Comparison of ENCODE assay signal across 7 cellular contexts in genomic region chr17:55770220-55770870, GRCh38. TPM values are rescaled to one million over a fixed set of nuclear protein-coding genes. Genes with fewer than 3 reads are reported as not detected.
A peak's percentile ranks its signal among the peaks of the same experiment; 100 is the strongest.
DNase-seq lines count a peak whose midpoint lies in the region; ATAC-seq and TF ChIP-seq lines count a peak whose summit lies in the region.

No MANE protein-coding gene starts in this region.

- H3K4me3 ChIP-seq in WERI-Rb-1 (ENCODE audit: low read depth, low read length) (no peak overlapping the region), right cardiac atrium (ENCODE audit: low read length) (no peak overlapping the region), subcutaneous abdominal adipose tissue (ENCODE audit: low read depth in 1 of 5, low read length in 5 of 5) (no peak overlapping the region)

- 40% methylated on average over 4 of the region's 4 CpGs for WGBS in right cardiac atrium

- H3K27ac ChIP-seq in WERI-Rb-1 (no peak overlapping the region), right cardiac atrium (ENCODE audit: low read length) (no peak overlapping the region), subcutaneous abdominal adipose tissue (ENCODE audit: low read depth, low read length) (peak overlapping the region; percentile 90)

- POLR2A ChIA-PET in GM10248 (lab: Yijun Ruan, JAX), result no interaction called here

- CTCF ChIA-PET in GM10248 (lab: Yijun Ruan, JAX), result interaction anchor here (0.6 to 4.8 kb wide), 16 partner anchors 10 to 247 kb away, joined by 3 to 38 read pairs (median 4); partner anchors contain the start of gene PCTP

- intact Hi-C loops in right cardiac atrium (cut with DNase I), result loop anchor here in 3 of 4 donors (2.0 to 5.0 kb wide), 3 partner anchors 53 to 244 kb away; no protein-coding TSS in a partner anchor

- TF ChIP-seq CTCF in GM10248 (IDR thresholded peaks at IDR 0.05; ENCODE audit: control extremely low read depth, extremely low read depth, low read depth, missing control alignments) (peak; percentile 26), WERI-Rb-1 (IDR thresholded peaks at IDR 0.05; ENCODE audit: low read depth, low read length) (peak; percentile 45)

- H3K27me3 ChIP-seq in WERI-Rb-1 (ENCODE audit: insufficient read depth, low read depth, severe bottlenecking) (no peaks in the 10 kb centered on the region), right cardiac atrium (ENCODE audit: control insufficient read depth, insufficient read depth) (no peaks in the 10 kb centered on the region), subcutaneous abdominal adipose tissue (ENCODE audit: control insufficient read depth in 5 of 5, insufficient read depth in 4 of 5, low read length in 5 of 5) (no peaks in the 10 kb centered on the region)

- H3K36me3 ChIP-seq in WERI-Rb-1 (no peaks in the 10 kb centered on the region), subcutaneous abdominal adipose tissue (ENCODE audit: control insufficient read depth in 5 of 5, insufficient read depth in 5 of 5, low read length in 5 of 5) (peaks cover 6 to 49% (median 41%) of the 10 kb centered on the region in 5 donors)

- peak overlapping the region in 1 of 5 donors; percentile 28 for H3K9ac ChIP-seq in subcutaneous abdominal adipose tissue (ENCODE audit: low read length in 5 of 5)

- peaks cover 7% of the 10 kb centered on the region for H3K4me1 ChIP-seq in right cardiac atrium (ENCODE audit: control insufficient read depth, insufficient read depth, low read length)
- peaks cover 5 to 18% (median 12%) of the 10 kb centered on the region in 5 donors for H3K4me1 ChIP-seq in subcutaneous abdominal adipose tissue (ENCODE audit: control insufficient read depth in 5 of 5, insufficient read depth in 5 of 5, low read length in 5 of 5)

- H3K9me3 ChIP-seq in WERI-Rb-1 (ENCODE audit: severe bottlenecking) (no peaks in the 10 kb centered on the region), right cardiac atrium (ENCODE audit: control insufficient read depth, low read length) (no peaks in the 10 kb centered on the region), subcutaneous abdominal adipose tissue (ENCODE audit: control insufficient read depth in 5 of 5, low read length in 5 of 5) (no peaks in the 10 kb centered on the region)

- DNase-seq in GM10248 (ENCODE audit: extremely low spot score) (peak; percentile 45), NCI-H1694 (lab: John Stamatoyannopoulos, UW) (peak; percentile 81), WERI-Rb-1 (no peak), right cardiac atrium (no peak)

- peak; percentile 73 to 81 for ATAC-seq in right cardiac atrium
- ATAC-seq in HG03095 (IDR thresholded peaks at IDR 0.05; ENCODE audit: unreplicated experiment), result no peak
- ATAC-seq in HG03045 (IDR thresholded peaks at IDR 0.05; ENCODE audit: unreplicated experiment), result no peak

RNA-seq across cellular contexts. Expression of gene PCTP, which starts 19.5 kb away (rescaled TPM):
- 10 to 100 TPM; 11.9 to 17.6 (median 15.9) TPM for total RNA-seq in right cardiac atrium
- 15.0 TPM for polyA plus RNA-seq in right cardiac atrium

RNA-seq across cellular contexts. Expression of gene TMEM100, which starts 47.7 kb away (rescaled TPM):
- total RNA-seq in right cardiac atrium, result 10 to 100 TPM; 24.7 to 37.2 (median 31.0) TPM
- polyA plus RNA-seq in right cardiac atrium, result 13.2 TPM

Comparison
In these comparisons a context has a peak if more than half of its experiments do, and no peak if none do; other contexts are left out.
1. DNase-seq: peak in GM10248 (single experiment) and NCI-H1694 (single experiment); none in WERI-Rb-1 (single experiment) and right cardiac atrium (0 of 3).
2. ATAC-seq: peak in right cardiac atrium (2 of 2); none in HG03095 (single experiment) and HG03045 (single experiment).